Comparison of ENCODE assay signal across 10 cellular contexts in the genomic region with DNA sequence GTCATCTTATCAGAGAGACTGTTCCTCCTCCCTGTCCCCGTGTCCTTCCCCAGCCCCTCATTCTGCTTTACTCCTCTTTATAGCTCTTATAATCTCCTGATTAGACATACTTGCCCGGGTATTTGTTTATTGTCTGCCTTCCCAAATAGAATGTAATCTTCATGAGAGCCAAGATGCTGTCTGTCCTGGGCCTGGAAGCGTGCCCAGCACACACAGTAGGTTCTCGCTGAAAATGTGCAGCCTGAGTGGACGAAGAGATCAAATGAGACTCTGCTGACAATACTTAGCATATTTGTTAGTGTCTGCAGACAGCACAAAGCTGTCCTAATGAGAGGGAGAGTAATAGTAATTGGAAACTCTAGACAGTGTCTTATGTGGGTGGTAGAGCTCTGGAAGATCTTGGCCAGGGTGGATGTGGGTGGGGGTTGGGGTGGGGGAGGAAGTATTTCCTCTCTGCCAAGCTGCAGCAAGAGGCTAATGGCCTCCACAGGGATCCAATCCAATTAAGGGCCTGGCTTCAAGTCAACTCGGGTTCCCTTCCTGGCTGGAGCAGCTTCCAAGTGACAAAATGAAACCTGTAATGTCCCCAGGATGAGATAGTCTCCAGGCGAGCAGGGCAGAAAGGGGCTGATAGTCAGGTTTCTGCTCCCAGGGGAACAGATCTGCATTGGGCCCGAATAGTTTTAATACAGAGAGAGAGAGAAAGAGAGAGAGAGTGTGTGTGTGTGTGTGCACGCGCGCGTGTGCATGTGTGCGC. TPM values are rescaled to one million over a fixed set of nuclear protein-coding genes. Genes with fewer than 3 reads are reported as not detected.
DNase-seq lines count a peak whose midpoint lies in the region; ATAC-seq and TF ChIP-seq lines count a peak whose summit lies in the region.
"Had no signal": no experiment of that assay in that cellular context is flagged by ENCODE, and none has a peak within 500 bp of the region (broad histone marks: within the 10 kb centered on the region; RNA-seq: fewer than 3 reads in every experiment).

No MANE protein-coding gene starts in this region.

- H4K20me1 ChIP-seq in PC-3 (ENCODE audit: low read length): no peaks in the 10 kb centered on the region

- intact Hi-C loops in PC-3 (cut with micrococcal nuclease): no loop called here

- 70% methylated on average over 13 of the region's 13 CpGs for WGBS in HUES64

- BruUV-seq in PC-3 (replicated peaks; lab: Mats Ljungman, UMichigan): no TSS peak

- ATAC-seq in GM21526 (IDR thresholded peaks at IDR 0.05; ENCODE audit: low FRiP score, unreplicated experiment) (no peak), PC-3 (no peak)
- ATAC-seq: activated CD4-positive, CD25-positive, alpha-beta regulatory T cell treated with anti-CD3 and anti-CD28 coated beads, Interleukin-2, amount 50 U/mL, for 24 hours had no signal

- POLR2A ChIA-PET in PC-3 (lab: Charles Lee; ENCODE audit: unreplicated experiment): no interaction called here

- no peaks in the 10 kb centered on the region for H3F3A ChIP-seq in PC-3 (ENCODE audit: low read length, unreplicated experiment)

- H3K9me3 ChIP-seq in HUES64 (ENCODE audit: insufficient read depth, low read depth, low read length) (no peaks in the 10 kb centered on the region), PC-3 (ENCODE audit: low read length) (no peaks in the 10 kb centered on the region)

- no peak for TF ChIP-seq CTCF in VCaP (conservative IDR thresholded peaks at IDR 0.05)
- TF ChIP-seq CTCF in PC-3 (conservative IDR thresholded peaks at IDR 0.05; ENCODE audit: low read depth, low read length): no peak

- H3K4me2 ChIP-seq in PC-3 (ENCODE audit: low read length): no peak overlapping the region

- CTCF ChIA-PET in PC-3 (lab: Charles Lee): no interaction called here

- H3K9me2 ChIP-seq in PC-3 (replicated peaks; ENCODE audit: low read length): no peaks in the 10 kb centered on the region

- DNase-seq in iris pigment epithelial cell (ENCODE audit: low read depth): peak; percentile 57
- peak in 17 of 49 donors; percentile 17 to 55 (median 31) for DNase-seq in substantia nigra (lab: John Stamatoyannopoulos, UW)
- no peak for DNase-seq in activated naive CD4-positive, alpha-beta T cell (lab: John Stamatoyannopoulos, UW)
- DNase-seq in PC-3: no peak
- DNase-seq in SHP77 (lab: John Stamatoyannopoulos, UW): no peak
- DNase-seq: kidney glomerular epithelial cell had no signal

- H3K27me3 ChIP-seq in HUES64 (ENCODE audit: insufficient read depth, low read length) (no peaks in the 10 kb centered on the region), PC-3 (ENCODE audit: low read length) (no peaks in the 10 kb centered on the region)

- H3K27ac ChIP-seq in HUES64 (ENCODE audit: low read depth, low read length) (peak overlapping the region; percentile 24), VCaP (peak overlapping the region; percentile 51), substantia nigra (ENCODE audit: low read depth, low read length, poor library complexity, severe bottlenecking) (peak overlapping the region; percentile 59), PC-3 (ENCODE audit: low read length) (no peak overlapping the region)

- H3K79me2 ChIP-seq in PC-3 (ENCODE audit: low read length): no peaks in the 10 kb centered on the region

- H3K9ac ChIP-seq in HUES64 (ENCODE audit: low read depth, low read length) (peak overlapping the region; percentile 53), PC-3 (ENCODE audit: low read length) (no peak overlapping the region)

- H3K4me1 ChIP-seq in HUES64 (ENCODE audit: insufficient read depth, low read length): peaks cover 38% of the 10 kb centered on the region
- H3K4me1 ChIP-seq in PC-3 (ENCODE audit: insufficient read depth, low read length): no peaks in the 10 kb centered on the region; the same call in 1 of the 2 replicates

- H3K36me3 ChIP-seq in HUES64 (ENCODE audit: insufficient read depth, low read length) (no peaks in the 10 kb centered on the region), PC-3 (ENCODE audit: low read depth, low read length) (no peaks in the 10 kb centered on the region)

- no peak overlapping the region for H3K4me3 ChIP-seq in HUES64 (ENCODE audit: low read length)
- H3K4me3 ChIP-seq in PC-3 (ENCODE audit: low read length): no peak overlapping the region

- no peak overlapping the region for H2AFZ ChIP-seq in PC-3 (ENCODE audit: low read length)

RNA-seq across cellular contexts. Expression of gene CLIC4, which starts 9.4 kb away (rescaled TPM):
- 178 TPM for polyA plus RNA-seq in HUES64 (2013, experiment 1 of 2)
- polyA plus RNA-seq in HUES64 (2013, experiment 2 of 2): 192 TPM
- 51.4 and 57.6 TPM in 2 replicates for total RNA-seq in PC-3 (2014; rRNA removed)
